ENCODE assay signal across 2 cellular contexts in the genomic region with DNA sequence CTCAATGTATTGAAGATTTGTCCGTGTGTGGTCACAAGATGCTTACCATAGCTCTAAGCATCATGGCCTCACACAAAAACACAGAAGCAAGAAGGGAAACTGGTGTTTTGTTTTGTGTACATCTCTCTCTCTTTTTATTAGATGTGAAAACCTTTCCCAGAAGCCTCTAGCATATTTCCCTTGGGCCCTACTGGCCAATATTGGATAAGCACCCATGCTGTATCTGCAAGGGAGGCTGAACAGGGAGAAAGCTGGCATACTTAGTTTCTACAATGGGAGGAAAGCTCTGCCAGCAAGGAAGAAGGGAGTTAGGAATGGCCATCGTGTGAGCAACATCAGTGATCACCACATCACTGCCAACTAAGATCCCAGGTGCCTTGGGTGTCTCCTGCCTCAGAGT.
TF ChIP-seq lines count a peak whose summit lies in the region.

No MANE protein-coding gene starts in this region.

TF ChIP-seq in IMR-90, 13 proteins besides CTCF, POLR2A, EP300 and RAD21:
- TF ChIP-seq RCOR1 (IDR thresholded peaks at IDR 0.05; ENCODE audit: insufficient replicate concordance, low read length) (no peak), BHLHE40 (IDR thresholded peaks at IDR 0.05; ENCODE audit: low read depth, low read length) (no peak), CHD1 (IDR thresholded peaks at IDR 0.05; ENCODE audit: low read depth, low read length) (no peak), SMC3 (IDR thresholded peaks at IDR 0.05; ENCODE audit: low read depth, low read length) (no peak), MXI1 (IDR thresholded peaks at IDR 0.05; ENCODE audit: borderline replicate concordance, low read depth, low read length) (no peak), MAZ (IDR thresholded peaks at IDR 0.05; ENCODE audit: borderline replicate concordance, low read depth, low read length) (no peak), ELK1 (IDR thresholded peaks at IDR 0.05; ENCODE audit: borderline replicate concordance, low read depth, low read length) (no peak), RFX5 (IDR thresholded peaks at IDR 0.05; ENCODE audit: low read depth, low read length) (no peak), NFE2L2 (IDR thresholded peaks at IDR 0.05; ENCODE audit: low read depth, low read length) (no peak), MAFK (IDR thresholded peaks at IDR 0.05; ENCODE audit: low read depth, low read length) (no peak)
- TF ChIP-seq, protein P1, sequence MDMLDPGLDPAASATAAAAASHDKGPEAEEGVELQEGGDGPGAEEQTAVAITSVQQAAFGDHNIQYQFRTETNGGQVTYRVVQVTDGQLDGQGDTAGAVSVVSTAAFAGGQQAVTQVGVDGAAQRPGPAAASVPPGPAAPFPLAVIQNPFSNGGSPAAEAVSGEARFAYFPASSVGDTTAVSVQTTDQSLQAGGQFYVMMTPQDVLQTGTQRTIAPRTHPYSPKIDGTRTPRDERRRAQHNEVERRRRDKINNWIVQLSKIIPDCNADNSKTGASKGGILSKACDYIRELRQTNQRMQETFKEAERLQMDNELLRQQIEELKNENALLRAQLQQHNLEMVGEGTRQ (IDR thresholded peaks at IDR 0.05; ENCODE audit: low read depth, low read length), result no peak

TF ChIP-seq in K562, 482 proteins besides CTCF, POLR2A, EP300 and RAD21:
- TF ChIP-seq NFE2 (IDR thresholded peaks at IDR 0.05; ENCODE audit: low read depth) (no peak), NFIX (CRISPR knock-in tag; IDR thresholded peaks at IDR 0.05; ENCODE audit: low read depth) (no peak)
